In genomic region chr2:240585681-240586197, GRCh38 we compare ENCODE assay signal across 1 cellular context.
TF ChIP-seq lines count a peak whose summit lies in the region.

No MANE protein-coding gene starts in this region.

TF ChIP-seq in K562, 482 proteins besides CTCF, POLR2A, EP300 and RAD21:
- no peak for TF ChIP-seq MTF1 (CRISPR knock-in tag; IDR thresholded peaks at IDR 0.05; ENCODE audit: borderline replicate concordance)
- no peak for TF ChIP-seq ELF1 (tag; IDR thresholded peaks at IDR 0.05)
- no peak for TF ChIP-seq HES1 (IDR thresholded peaks at IDR 0.05; ENCODE audit: low read depth)
- no peak for TF ChIP-seq ZKSCAN8 (CRISPR knock-in tag; IDR thresholded peaks at IDR 0.05)
- no peak for TF ChIP-seq HMGXB4 (CRISPR knock-in tag; IDR thresholded peaks at IDR 0.05)
- no peak for TF ChIP-seq ZNF507 (tag; conservative IDR thresholded peaks at IDR 0.05)
- peak in 1 of 2 experiments; percentile 45; a peak in 2 of 4 replicates for TF ChIP-seq KDM1A (IDR thresholded peaks at IDR 0.05)
- TF ChIP-seq POLR3A (IDR thresholded peaks at IDR 0.05; ENCODE audit: borderline replicate concordance, extremely low read depth, insufficient read depth, insufficient read length), result no peak
- no peak for TF ChIP-seq CTBP1 (IDR thresholded peaks at IDR 0.05; ENCODE audit: borderline replicate concordance)
- TF ChIP-seq ZNF644 (tag; IDR thresholded peaks at IDR 0.05; ENCODE audit: low read depth), result no peak
- no peak for TF ChIP-seq AFF4 (CRISPR knock-in tag; IDR thresholded peaks at IDR 0.05)
- no peak for TF ChIP-seq STAT5B (CRISPR knock-in tag; IDR thresholded peaks at IDR 0.05)
- TF ChIP-seq CHD1 (IDR thresholded peaks at IDR 0.05; ENCODE audit: low read length), result peak; percentile 12
